ENCODE assay signal across 16 cellular contexts in the genomic region with DNA sequence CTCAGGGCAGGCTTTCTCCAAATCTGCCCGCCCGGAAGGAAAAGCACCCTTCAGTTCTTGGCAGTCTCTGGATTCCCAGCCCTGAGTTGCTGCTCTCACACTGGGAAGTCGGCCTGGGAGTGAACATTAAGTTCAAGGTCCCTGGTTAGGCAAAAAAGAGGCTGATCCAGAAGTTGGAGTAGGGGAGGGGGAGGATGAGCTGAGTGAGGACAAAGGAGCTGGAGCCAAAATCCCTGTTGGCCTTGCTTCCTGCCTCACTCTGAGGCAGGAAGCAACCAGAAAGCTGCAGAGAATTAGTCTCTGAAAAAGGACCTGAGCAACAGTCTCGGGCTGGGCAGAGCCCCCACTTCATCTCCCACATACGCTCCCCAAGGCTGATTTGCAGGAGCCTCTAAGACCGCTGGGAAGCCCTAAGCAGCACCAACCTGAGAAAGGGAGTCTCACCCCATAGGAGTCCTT. TPM values are rescaled to one million over a fixed set of nuclear protein-coding genes. Genes with fewer than 3 reads are reported as not detected.
DNase-seq lines count a peak whose midpoint lies in the region; ATAC-seq and TF ChIP-seq lines count a peak whose summit lies in the region.
"Had no signal": no experiment of that assay in that cellular context is flagged by ENCODE, and none has a peak within 500 bp of the region (broad histone marks: within the 10 kb centered on the region; RNA-seq: fewer than 3 reads in every experiment).

No MANE protein-coding gene starts in this region.

- H3K4me3 Mint-ChIP-seq in MCF 10A (ENCODE audit: unreplicated experiment), result no peak overlapping the region
- no peak overlapping the region for H3K4me3 Mint-ChIP-seq in nephron
- no peak overlapping the region for H3K4me3 Mint-ChIP-seq in CD14-positive monocyte
- no peak overlapping the region for H3K4me3 Mint-ChIP-seq in activated CD4-positive, alpha-beta T cell treated with anti-CD3 and anti-CD28 coated beads, Interleukin-2, amount 10 ng/mL, durations not matched to agents 24 days and 14 days
- H3K4me3 Mint-ChIP-seq: central memory CD8-positive, alpha-beta T cell; naive thymus-derived CD8-positive, alpha-beta T cell had no signal

- DNase-seq in breast epithelium (ENCODE audit: low spot score in 2 of 2), result no peak
- no peak for DNase-seq in MCF 10A (ENCODE audit: unreplicated experiment)
- peak in 4 of 5 donors; percentile 48 to 69 (median 54) for DNase-seq in heart left ventricle
- no peak for DNase-seq in aorta
- no peak for DNase-seq in CD14-positive monocyte (ENCODE audit: low spot score)
- DNase-seq in GM10266 (ENCODE audit: extremely low spot score), result no peak
- no peak for DNase-seq in activated CD4-positive, alpha-beta T cell treated with anti-CD3 and anti-CD28 coated beads, Interleukin-2, amount 10 ng/mL, durations not matched to agents 24 days and 14 days
- DNase-seq: 8988T; DMS53; naive thymus-derived CD8-positive, alpha-beta T cell; NCI-H2081 treated with DMSO at 0.1 percent for 48 hours; Peyer's patch had no signal

- H3K36me3 ChIP-seq in breast epithelium (no peaks in the 10 kb centered on the region), heart left ventricle (no peaks in the 10 kb centered on the region), aorta (ENCODE audit: control insufficient read depth in 1 of 2, insufficient read depth in 2 of 2, low read length in 1 of 2) (no peaks in the 10 kb centered on the region)
- H3K36me3 ChIP-seq: Peyer's patch, tibial nerve, WERI-Rb-1 had no signal

- H3K9me3 Mint-ChIP-seq in MCF 10A (ENCODE audit: unreplicated experiment) (no peaks in the 10 kb centered on the region), nephron (no peaks in the 10 kb centered on the region), CD14-positive monocyte (no peaks in the 10 kb centered on the region)
- no peaks in the 10 kb centered on the region for H3K9me3 Mint-ChIP-seq in activated CD4-positive, alpha-beta T cell treated with anti-CD3 and anti-CD28 coated beads, Interleukin-2, amount 10 ng/mL, durations not matched to agents 24 days and 14 days
- H3K9me3 Mint-ChIP-seq: central memory CD8-positive, alpha-beta T cell; naive thymus-derived CD8-positive, alpha-beta T cell had no signal

- CTCF ChIA-PET in MCF 10A (lab: Yijun Ruan, JAX), result interaction anchor here (1.0 to 2.1 kb wide), 5 partner anchors 14 to 337 kb away, joined by 3 to 9 read pairs (median 6); no protein-coding TSS in a partner anchor

- H3K27me3 Mint-ChIP-seq in MCF 10A (ENCODE audit: insufficient read depth, unreplicated experiment), result no peaks in the 10 kb centered on the region
- H3K27me3 Mint-ChIP-seq in nephron (ENCODE audit: low read depth), result no peaks in the 10 kb centered on the region
- H3K27me3 Mint-ChIP-seq in CD14-positive monocyte (ENCODE audit: low read depth in 3 of 3), result peaks cover 2 to 12% (median 5%) of the 10 kb centered on the region in 3 donors
- no peaks in the 10 kb centered on the region for H3K27me3 Mint-ChIP-seq in activated CD4-positive, alpha-beta T cell treated with anti-CD3 and anti-CD28 coated beads, Interleukin-2, amount 10 ng/mL, durations not matched to agents 24 days and 14 days

- H3K27me3 ChIP-seq in breast epithelium (no peaks in the 10 kb centered on the region), heart left ventricle (no peaks in the 10 kb centered on the region), aorta (ENCODE audit: control insufficient read depth in 1 of 2, insufficient read depth in 2 of 2, low read length in 1 of 2) (no peaks in the 10 kb centered on the region)
- H3K27me3 ChIP-seq: Peyer's patch, tibial nerve had no signal

- H3K4me3 ChIP-seq in breast epithelium (no peak overlapping the region), heart left ventricle (no peak overlapping the region), aorta (ENCODE audit: low read length in 2 of 2) (no peak overlapping the region)
- H3K4me3 ChIP-seq: Peyer's patch, tibial nerve had no signal

- no peaks in the 10 kb centered on the region for H3K9me3 ChIP-seq in breast epithelium
- H3K9me3 ChIP-seq in heart left ventricle, result no peaks in the 10 kb centered on the region
- no peaks in the 10 kb centered on the region for H3K9me3 ChIP-seq in aorta (ENCODE audit: control insufficient read depth, low read length)
- H3K9me3 ChIP-seq: Peyer's patch, tibial nerve had no signal

- no peaks in the 10 kb centered on the region for H3K36me3 Mint-ChIP-seq in MCF 10A (ENCODE audit: insufficient read depth, unreplicated experiment)
- no peaks in the 10 kb centered on the region for H3K36me3 Mint-ChIP-seq in nephron (ENCODE audit: low read depth)
- H3K36me3 Mint-ChIP-seq in CD14-positive monocyte, result no peaks in the 10 kb centered on the region
- H3K36me3 Mint-ChIP-seq in activated CD4-positive, alpha-beta T cell treated with anti-CD3 and anti-CD28 coated beads, Interleukin-2, amount 10 ng/mL, durations not matched to agents 24 days and 14 days (ENCODE audit: low read depth), result no peaks in the 10 kb centered on the region
- H3K36me3 Mint-ChIP-seq: naive thymus-derived CD8-positive, alpha-beta T cell had no signal

- H3K27ac Mint-ChIP-seq in MCF 10A (ENCODE audit: low read depth, unreplicated experiment) (no peak overlapping the region), nephron (peak overlapping the region; percentile 76 to 91 (median 88)), CD14-positive monocyte (peak overlapping the region in 1 of 7 donors; percentile 15)
- H3K27ac Mint-ChIP-seq in activated CD4-positive, alpha-beta T cell treated with anti-CD3 and anti-CD28 coated beads, Interleukin-2, amount 10 ng/mL, durations not matched to agents 24 days and 14 days, result no peak overlapping the region

- intact Hi-C loops in breast epithelium (cut with DNase I; ENCODE audit: low total_unique reads), result loop anchor here (5.0 to 10.0 kb wide), 2 partner anchors 73 to 190 kb away; no protein-coding TSS in a partner anchor
- intact Hi-C loops in MCF 10A (cut with micrococcal nuclease), result no loop called here
- intact Hi-C loops in heart left ventricle (cut with DNase I), result loop anchor here in 8 of 10 donors (5.0 to 10.0 kb wide), 5 partner anchors 33 to 380 kb away; a partner anchor contains a TSS
- intact Hi-C loops in aorta (cut with DNase I), result loop anchor here in 1 of 2 donors (10.0 kb wide), 2 partner anchors 190 to 240 kb away; a partner anchor contains a TSS
- intact Hi-C loops in CD14-positive monocyte (cut with micrococcal nuclease), result no loop called here
- intact Hi-C loops in activated CD4-positive, alpha-beta T cell treated with anti-CD3 and anti-CD28 coated beads, Interleukin-2, amount 10 ng/mL, durations not matched to agents 24 days and 14 days (cut with micrococcal nuclease), result no loop called here

- peak; percentile 37 to 79 (median 58) for ATAC-seq in heart left ventricle
- peak; percentile 43 for ATAC-seq in aorta (ENCODE audit: low FRiP score)
- ATAC-seq: naive thymus-derived CD8-positive, alpha-beta T cell had no signal

- 50 to 61% (median 53%) methylated on average over 6 of the region's 6 CpGs for WGBS in heart left ventricle, 4 donors
- WGBS in aorta, 2 donors, result 50 to 62% methylated on average over 6 of the region's 6 CpGs

- TF ChIP-seq CTCF in breast epithelium (IDR thresholded peaks at IDR 0.05) (no peak), MCF 10A (IDR thresholded peaks at IDR 0.05; ENCODE audit: unreplicated experiment) (no peak), heart left ventricle (IDR thresholded peaks at IDR 0.05) (no peak), nephron (IDR thresholded peaks at IDR 0.05; ENCODE audit: unreplicated experiment in 3 of 3) (no peak), CD14-positive monocyte (IDR thresholded peaks at IDR 0.05) (no peak), GM10266 (IDR thresholded peaks at IDR 0.05; ENCODE audit: control insufficient read depth, insufficient read depth, low read depth, missing control alignments) (no peak)

- H3K4me1 Mint-ChIP-seq in MCF 10A (ENCODE audit: insufficient read depth, unreplicated experiment) (peaks cover 10% of the 10 kb centered on the region), nephron (peaks cover 27% of the 10 kb centered on the region), CD14-positive monocyte (peaks cover 30% of the 10 kb centered on the region)
- H3K4me1 Mint-ChIP-seq in activated CD4-positive, alpha-beta T cell treated with anti-CD3 and anti-CD28 coated beads, Interleukin-2, amount 10 ng/mL, durations not matched to agents 24 days and 14 days, result peaks cover 8% of the 10 kb centered on the region
- H3K4me1 Mint-ChIP-seq: central memory CD8-positive, alpha-beta T cell had no signal

- H3K27ac ChIP-seq in breast epithelium (peak overlapping the region; percentile 66 to 83), heart left ventricle (peak overlapping the region; percentile 48 to 88 (median 76)), aorta (ENCODE audit: low read depth in 1 of 2, low read length in 2 of 2) (no peak overlapping the region)
- H3K27ac ChIP-seq: WERI-Rb-1 had no signal

- POLR2A ChIA-PET in MCF 10A (lab: Yijun Ruan, JAX), result interaction anchor here (0.6 to 3.3 kb wide), 3 partner anchors 15 to 76 kb away, joined by 3 to 15 read pairs (median 6); a partner anchor contains a TSS

- no TSS peak for BruUV-seq in MCF 10A (replicated peaks; lab: Mats Ljungman, UMichigan)

- H3K4me1 ChIP-seq in breast epithelium (peaks cover 0 to 7% of the 10 kb centered on the region in 2 donors), heart left ventricle (peaks cover 0 to 30% (median 17%) of the 10 kb centered on the region in 12 donors), aorta (ENCODE audit: control insufficient read depth in 1 of 2, insufficient read depth in 2 of 2, low read length in 2 of 2) (no peaks in the 10 kb centered on the region)

- no peak for TF ChIP-seq POLR2A in breast epithelium (IDR thresholded peaks at IDR 0.05)
- TF ChIP-seq POLR2A in heart left ventricle (IDR thresholded peaks at IDR 0.05), result no peak

RNA-seq across cellular contexts. Expression of a gene that starts 15.0 kb away (rescaled TPM):
- total RNA-seq in breast epithelium, result 1,000 to 10,000 TPM; 3,271 to 4,472 (median 4,011) TPM
- 5,481 and 5,921 TPM in 2 replicates for total RNA-seq in MCF 10A (2022)
- total RNA-seq in heart left ventricle, result 1,000 to 10,000 TPM; 1,031 to 1,428 (median 1,294) TPM
- 1,000 to 10,000 TPM; 1,822 to 3,474 TPM for polyA plus RNA-seq in heart left ventricle
- total RNA-seq in aorta, result 1,000 to 10,000 TPM; 1,419 to 1,480 TPM
- 1,000 to 10,000 TPM; 3,586 to 6,043 TPM for polyA plus RNA-seq in aorta
- polyA plus RNA-seq in CD14-positive monocyte, result 1,000 to 10,000 TPM; 2,768 to 3,499 TPM
- 2,567 and 2,587 TPM in 2 replicates for total RNA-seq in activated CD4-positive, alpha-beta T cell treated with anti-CD3 and anti-CD28 coated beads, Interleukin-2, amount 10 ng/mL, durations not matched to agents 24 days and 14 days

RNA-seq across cellular contexts. Expression of a gene that starts 43.3 kb away (rescaled TPM):
- 10 to 100 TPM; 46.7 to 92.3 (median 74.1) TPM for total RNA-seq in breast epithelium
- 68.9 and 79.3 TPM in 2 replicates for total RNA-seq in MCF 10A (2022)
- total RNA-seq in heart left ventricle, result 100 to 1,000 TPM in 2 of 9 donors, 10 to 100 TPM in 7; 50.2 to 156 (median 68.5) TPM
- 10 to 100 TPM; 32.1 to 53.5 TPM for polyA plus RNA-seq in heart left ventricle
- total RNA-seq in aorta, result 100 to 1,000 TPM in 1 of 2 donors, 10 to 100 TPM in 1; 74.0 to 116 TPM
- 10 to 100 TPM; 10.4 to 12.1 TPM for polyA plus RNA-seq in aorta
- polyA plus RNA-seq in CD14-positive monocyte, result 1 to 10 TPM; 7.0 to 7.5 TPM
- total RNA-seq in activated CD4-positive, alpha-beta T cell treated with anti-CD3 and anti-CD28 coated beads, Interleukin-2, amount 10 ng/mL, durations not matched to agents 24 days and 14 days, result 2.8 and 3.9 TPM in 2 replicates

RNA-seq across cellular contexts. Expression of a gene that starts 51.9 kb away (rescaled TPM):
- total RNA-seq in breast epithelium (100 to 1,000 TPM; 382 to 393 (median 392) TPM), MCF 10A (2022) (not detected in 2 replicates), heart left ventricle (1,000 to 10,000 TPM in 2 of 9 donors, 100 to 1,000 TPM in 7; 139 to 2,756 (median 300) TPM), aorta (1,000 to 10,000 TPM in 1 of 2 donors, 100 to 1,000 TPM in 1; 677 to 1,639 TPM)
- polyA plus RNA-seq in heart left ventricle (100 to 1,000 TPM; 147 to 208 TPM), aorta (100 to 1,000 TPM; 114 to 361 TPM), CD14-positive monocyte (1,000 to 10,000 TPM; 3,498 to 4,939 TPM)
- total RNA-seq in activated CD4-positive, alpha-beta T cell treated with anti-CD3 and anti-CD28 coated beads, Interleukin-2, amount 10 ng/mL, durations not matched to agents 24 days and 14 days, result 322 and 325 TPM in 2 replicates

Comparison
In these comparisons a context has a peak if more than half of its experiments do, and no peak if none do; other contexts are left out.
1. RNA of a gene that starts 51.9 kb away (total RNA-seq): 677 to 1,639 TPM in aorta, 382 to 393 TPM in breast epithelium, 322 to 325 TPM in activated CD4-positive, alpha-beta T cell treated with anti-CD3 and anti-CD28 coated beads, Interleukin-2, amount 10 ng/mL, durations not matched to agents 24 days and 14 days and 139 to 2,756 TPM in heart left ventricle; not detected in MCF 10A; every median in the first group is over 100 times any median in the second.
2. intact Hi-C loops: an anchor here in breast epithelium (5.0 to 10.0 kb wide) and heart left ventricle (5.0 to 10.0 kb wide); none called in MCF 10A, CD14-positive monocyte and activated CD4-positive, alpha-beta T cell treated with anti-CD3 and anti-CD28 coated beads, Interleukin-2, amount 10 ng/mL, durations not matched to agents 24 days and 14 days.
3. DNase-seq: peak in heart left ventricle (4 of 5); none in breast epithelium (0 of 2), MCF 10A (single experiment), aorta (0 of 2), CD14-positive monocyte (single experiment), GM10266 (single experiment) and activated CD4-positive, alpha-beta T cell treated with anti-CD3 and anti-CD28 coated beads, Interleukin-2, amount 10 ng/mL, durations not matched to agents 24 days and 14 days (single experiment).
4. H3K27ac ChIP-seq: peak in breast epithelium (2 of 2) and heart left ventricle (12 of 12); none in aorta (0 of 2).
5. H3K27ac Mint-ChIP-seq: peak in nephron (3 of 3); none in MCF 10A (single experiment) and activated CD4-positive, alpha-beta T cell treated with anti-CD3 and anti-CD28 coated beads, Interleukin-2, amount 10 ng/mL, durations not matched to agents 24 days and 14 days (single experiment).